23 cellular contexts compared by ENCODE assay signal in genomic region chr12:58323676-58324075, GRCh38.
DNase-seq lines count a peak whose midpoint lies in the region; ATAC-seq and TF ChIP-seq lines count a peak whose summit lies in the region.
"Had no signal": no experiment of that assay in that cellular context is flagged by ENCODE, and none has a peak within 500 bp of the region (broad histone marks: within the 10 kb centered on the region; RNA-seq: fewer than 3 reads in every experiment).

No MANE protein-coding gene starts in this region.

- H4K20me1 ChIP-seq in IMR-90 (ENCODE audit: insufficient read depth, low read length), result no peaks in the 10 kb centered on the region
- H4K20me1 ChIP-seq: BLaER1 treated with 17β-estradiol and CSF1 and Interleukin-3, amounts not matched to agents 10 nM and 100 nM had no signal

- BruUV-seq in IMR-90 (replicated peaks; lab: Mats Ljungman, UMichigan), result no TSS peak

- CTCF ChIA-PET in IMR-90 (lab: Yijun Ruan, JAX), result no interaction called here

- no peaks in the 10 kb centered on the region for H3K4me1 Mint-ChIP-seq in effector memory CD8-positive, alpha-beta T cell (ENCODE audit: low read depth in 2 of 2)
- H3K4me1 Mint-ChIP-seq: CD14-positive monocyte; CD8-positive, alpha-beta memory T cell; GM23338 had no signal

- H3K56ac ChIP-seq in IMR-90 (ENCODE audit: extremely low read depth, insufficient read depth, low read length), result no peak overlapping the region

- in situ Hi-C loops in IMR-90 (cut with MboI; ENCODE audit: low sequenced_read_pairs), result no loop called here

- dilution Hi-C loops in IMR-90 (cut with HindIII; ENCODE audit: low sequenced_read_pairs, unreplicated experiment), result no loop called here

- peaks cover 5% of the 10 kb centered on the region for H3K4me1 ChIP-seq in IMR-90 (ENCODE audit: control insufficient read depth, insufficient read depth, low read length)
- H3K4me1 ChIP-seq: BE2C had no signal

- no peak overlapping the region for H3K27ac Mint-ChIP-seq in effector memory CD8-positive, alpha-beta T cell
- H3K27ac Mint-ChIP-seq: CD14-positive monocyte; CD4-positive, alpha-beta T cell; GM23338; H9 had no signal

- no peaks in the 10 kb centered on the region for H3K9me1 ChIP-seq in IMR-90 (ENCODE audit: insufficient read depth, low read length)

- H3K9me3 Mint-ChIP-seq in effector memory CD8-positive, alpha-beta T cell, result peaks cover 0 to 4% of the 10 kb centered on the region in 2 donors
- H3K9me3 Mint-ChIP-seq: CD4-positive, alpha-beta T cell had no signal

- DNase-seq in EL, result peak; percentile 46
- DNase-seq in IMR-90, result peak; percentile 12
- DNase-seq in kidney tubule cell (ENCODE audit: low spot score), result peak; percentile 56
- DNase-seq in NCI-H748 treated with DMSO at 0.1 percent for 48 hours (lab: John Stamatoyannopoulos, UW), result no peak
- DNase-seq in effector memory CD8-positive, alpha-beta T cell, result no peak
- DNase-seq in globus pallidus (ENCODE audit: low spot score), result no peak
- DNase-seq: 8988T; ACHN; AML-193; BE2C; CD4-positive, alpha-beta T cell; CD8-positive, alpha-beta memory T cell; DMS 273 treated with DMSO at 0.1 percent for 48 hours; DMS79; GDM1; H9 had no signal

- no peak overlapping the region for H3K4me3 ChIP-seq in IMR-90 (ENCODE audit: insufficient read depth, low read depth, low read length)
- H3K4me3 ChIP-seq: A549; BLaER1 treated with 17β-estradiol and CSF1 and Interleukin-3, amounts not matched to agents 10 nM and 100 nM; GM12878; GM23338 had no signal

- H2BK120ac ChIP-seq in IMR-90 (ENCODE audit: low read depth, low read length), result 0 out of 2 replicates have a peak overlapping the region, but pooled peaks have one; percentile 13

- intact Hi-C loops in IMR-90 (cut with micrococcal nuclease), result no loop called here

- H3K9ac ChIP-seq in IMR-90 (ENCODE audit: low read depth, low read length), result no peak overlapping the region
- H3K9ac ChIP-seq: BLaER1 treated with 17β-estradiol and CSF1 and Interleukin-3, amounts not matched to agents 10 nM and 100 nM had no signal

- H2AFZ ChIP-seq in IMR-90 (replicated peaks; ENCODE audit: low read length, poor library complexity), result no peak overlapping the region
- H2AFZ ChIP-seq: GM23338 had no signal

- H3K36me3 ChIP-seq in IMR-90 (ENCODE audit: control insufficient read depth, insufficient read depth, low read length), result no peaks in the 10 kb centered on the region
- H3K36me3 ChIP-seq: BE2C had no signal

- no peak overlapping the region for H3K23ac ChIP-seq in IMR-90 (ENCODE audit: low read depth, low read length)

- no peak overlapping the region for H2AK9ac ChIP-seq in IMR-90 (replicated peaks; ENCODE audit: low read depth, low read length, poor library complexity)

- no peaks in the 10 kb centered on the region for H3K36me3 Mint-ChIP-seq in effector memory CD8-positive, alpha-beta T cell (ENCODE audit: insufficient read depth)
- H3K36me3 Mint-ChIP-seq: CD14-positive monocyte; CD8-positive, alpha-beta memory T cell had no signal

- H3K27ac ChIP-seq in IMR-90 (ENCODE audit: insufficient read depth, low read length), result no peak overlapping the region
- H3K27ac ChIP-seq: A549 had no signal

- no peak overlapping the region for H3K4ac ChIP-seq in IMR-90 (ENCODE audit: low read depth, low read length)

- H3K9me3 ChIP-seq in IMR-90 (ENCODE audit: control insufficient read depth, insufficient read depth, low read length), result no peaks in the 10 kb centered on the region
- H3K9me3 ChIP-seq: A549, BE2C had no signal

- 0 out of 3 replicates have a peak overlapping the region, but pooled peaks have one; percentile 62 for H2BK15ac ChIP-seq in IMR-90 (ENCODE audit: low read depth, low read length)

- H3K27me3 ChIP-seq in IMR-90 (ENCODE audit: control insufficient read depth, insufficient read depth, low read length), result no peaks in the 10 kb centered on the region
- H3K27me3 ChIP-seq: BE2C; BLaER1 treated with 17β-estradiol and CSF1 and Interleukin-3, amounts not matched to agents 10 nM and 100 nM had no signal

- H3K79me1 ChIP-seq in IMR-90 (ENCODE audit: low read depth in 1 of 2, low read length in 2 of 2), result no peaks in the 10 kb centered on the region

- no peak overlapping the region for H3K4me3 Mint-ChIP-seq in effector memory CD8-positive, alpha-beta T cell
- H3K4me3 Mint-ChIP-seq: CD14-positive monocyte; CD4-positive, alpha-beta T cell; CD8-positive, alpha-beta memory T cell; GM23338; H9 had no signal

- no peak overlapping the region for H3K18ac ChIP-seq in IMR-90 (ENCODE audit: low read depth, low read length)

- H2BK20ac ChIP-seq in IMR-90 (ENCODE audit: low read depth, low read length), result no peak overlapping the region; the same call in 1 of the 2 replicates

- no peak for TF ChIP-seq POLR2A in IMR-90 (IDR thresholded peaks at IDR 0.05; ENCODE audit: low read depth, low read length)

- no peak overlapping the region for H3K4me2 ChIP-seq in IMR-90 (ENCODE audit: low read depth, low read length)
- H3K4me2 ChIP-seq: A549, GM23338 had no signal

- ATAC-seq in IMR-90 (ENCODE audit: low read depth), result no peak
- no peak for ATAC-seq in effector memory CD8-positive, alpha-beta T cell (replicated peaks)
- ATAC-seq in GM18511 (IDR thresholded peaks at IDR 0.05; ENCODE audit: unreplicated experiment), result no peak
- ATAC-seq: A549, GM12878, GM23338, HCT116 had no signal

- H3K14ac ChIP-seq in IMR-90 (replicated peaks; ENCODE audit: low read depth, low read length), result peak overlapping the region; percentile 76; the same call in 1 of the 2 replicates

- POLR2A ChIA-PET in IMR-90 (lab: Charles Lee; ENCODE audit: unreplicated experiment), result no interaction called here

- WGBS in IMR-90 (ENCODE audit: extremely low coverage in 2 of 2, insufficient read length in 1 of 2), 2 experiments, result no CpG with 5 or more reads among the region's 3 CpGs

- no peak overlapping the region for H4K8ac ChIP-seq in IMR-90 (ENCODE audit: low read depth in 2 of 2, low read length in 2 of 2)

- H4K91ac ChIP-seq in IMR-90 (ENCODE audit: insufficient read depth, low read depth, low read length), result no peak overlapping the region

- TF ChIP-seq RAD21 in IMR-90 (IDR thresholded peaks at IDR 0.05; ENCODE audit: low read length), result no peak

- H2BK5ac ChIP-seq in IMR-90 (ENCODE audit: low read depth, low read length, poor library complexity, severe bottlenecking), result no peak overlapping the region

- H4K5ac ChIP-seq in IMR-90 (ENCODE audit: low read depth, low read length), result no peak overlapping the region

- no peak for TF ChIP-seq CTCF in IMR-90 (conservative IDR thresholded peaks at IDR 0.05; ENCODE audit: low read depth, low read length)

- H2AK5ac ChIP-seq in IMR-90 (ENCODE audit: low read depth, low read length), result no peak overlapping the region

- no peaks in the 10 kb centered on the region for H3K27me3 Mint-ChIP-seq in effector memory CD8-positive, alpha-beta T cell
- H3K27me3 Mint-ChIP-seq: CD4-positive, alpha-beta T cell; CD8-positive, alpha-beta memory T cell had no signal

TF ChIP-seq in IMR-90, 13 proteins besides CTCF, POLR2A, EP300 and RAD21:
- no peak for TF ChIP-seq RCOR1 (IDR thresholded peaks at IDR 0.05; ENCODE audit: insufficient replicate concordance, low read length)
- no peak for TF ChIP-seq MAFK (IDR thresholded peaks at IDR 0.05; ENCODE audit: low read depth, low read length)
- TF ChIP-seq CHD1 (IDR thresholded peaks at IDR 0.05; ENCODE audit: low read depth, low read length), result no peak
- TF ChIP-seq RFX5 (IDR thresholded peaks at IDR 0.05; ENCODE audit: low read depth, low read length), result no peak
- TF ChIP-seq FOS (IDR thresholded peaks at IDR 0.05; ENCODE audit: low read depth, low read length), result no peak
- no peak for TF ChIP-seq SMC3 (IDR thresholded peaks at IDR 0.05; ENCODE audit: low read depth, low read length)

Comparison
In these comparisons a context has a peak if more than half of its experiments do, and no peak if none do; other contexts are left out.
1. DNase-seq: peak in EL (single experiment), IMR-90 (single experiment) and kidney tubule cell (single experiment); none in NCI-H748 treated with DMSO at 0.1 percent for 48 hours (single experiment), effector memory CD8-positive, alpha-beta T cell (0 of 3) and globus pallidus (single experiment).